Comparison of ENCODE assay signal across 19 cellular contexts in the genomic region with DNA sequence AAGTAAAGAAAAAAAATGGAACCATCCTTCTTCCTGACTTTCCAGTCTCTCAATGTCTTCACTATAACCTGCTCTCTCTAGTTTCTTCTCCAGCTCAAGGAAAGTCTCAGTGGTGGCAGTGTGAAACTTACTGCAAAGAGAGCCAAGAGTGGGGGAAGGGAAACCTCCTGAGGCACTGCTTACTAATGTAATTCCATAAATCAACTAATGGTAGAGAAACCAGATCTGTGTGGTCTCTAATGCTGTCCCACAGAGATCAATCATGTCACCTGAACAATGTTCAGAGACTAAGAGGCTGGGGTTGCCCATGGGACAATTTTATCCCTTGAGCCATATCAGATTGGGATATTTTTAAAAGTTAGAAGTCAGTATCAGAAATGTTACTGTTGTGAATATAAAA. TPM values are rescaled to one million over a fixed set of nuclear protein-coding genes. Genes with fewer than 3 reads are reported as not detected.
A peak's percentile ranks its signal among the peaks of the same experiment; 100 is the strongest.
DNase-seq lines count a peak whose midpoint lies in the region; TF ChIP-seq lines count a peak whose summit lies in the region.
"Had no signal": no experiment of that assay in that cellular context is flagged by ENCODE, and none has a peak within 500 bp of the region (broad histone marks: within the 10 kb centered on the region; RNA-seq: fewer than 3 reads in every experiment).

No MANE protein-coding gene starts in this region.

- H3K27ac ChIP-seq in suprapubic skin: no peak overlapping the region
- H3K27ac ChIP-seq: lower lobe of right lung, spleen had no signal

- DNase-seq in NCI-H748 (lab: John Stamatoyannopoulos, UW; ENCODE audit: unreplicated experiment) (peak; percentile 44), NCI-H748 treated with DMSO at 0.1 percent for 48 hours (lab: John Stamatoyannopoulos, UW) (no peak), SK-N-DZ (ENCODE audit: low spot score) (peak; percentile 81), islet precursor cell (peak; percentile 60), T1000 (lab: John Stamatoyannopoulos, UW) (no peak), T-helper 9 cell (no peak), HK-2 (ENCODE audit: unreplicated experiment) (no peak), suprapubic skin (ENCODE audit: low spot score in 2 of 2) (no peak)
- DNase-seq: activated CD4-positive, alpha-beta T cell treated with anti-CD3 and anti-CD28 coated beads, Interleukin-2, amount 10 ng/mL, durations not matched to agents 7 days and 5 days; activated CD8-positive, alpha-beta memory T cell treated with anti-CD3 and anti-CD28 coated beads, Interleukin-2, amount 50 U/mL, for 48 hours; activated effector memory CD4-positive, alpha-beta T cell treated with anti-CD3 and anti-CD28 coated beads, Interleukin-2, amount 50 U/mL, for 16 hours; DMS79 treated with DMSO at 0.1 percent for 48 hours; HCEC 1CT; immature natural killer cell; lower lobe of right lung; NCI-H2081 treated with DMSO at 0.1 percent for 48 hours; spleen had no signal

- peaks cover 12% of the 10 kb centered on the region for H3K4me1 ChIP-seq in suprapubic skin

- no peaks in the 10 kb centered on the region for H3K9me3 ChIP-seq in suprapubic skin
- H3K9me3 ChIP-seq: lower lobe of right lung, spleen had no signal

- TF ChIP-seq CTCF in suprapubic skin (IDR thresholded peaks at IDR 0.05): no peak

- no peaks in the 10 kb centered on the region for H3K27me3 ChIP-seq in suprapubic skin

- no peak for TF ChIP-seq POLR2A in suprapubic skin (IDR thresholded peaks at IDR 0.05)

- no peak for TF ChIP-seq EP300 in suprapubic skin (IDR thresholded peaks at IDR 0.05)

- H3K4me3 ChIP-seq in suprapubic skin: no peak overlapping the region
- H3K4me3 ChIP-seq: lower lobe of right lung, spleen had no signal

- no peaks in the 10 kb centered on the region for H3K36me3 ChIP-seq in suprapubic skin
- H3K36me3 ChIP-seq: lower lobe of right lung, spleen had no signal

RNA-seq across cellular contexts. Expression of gene CXXC4, which starts 7.6 kb away (rescaled TPM):
- 12.5 and 14.0 TPM in 2 replicates for polyA plus RNA-seq in SK-N-DZ (2014; cell fraction: cytosol; rRNA removed)
- polyA plus RNA-seq in SK-N-DZ (2014; cell fraction: nucleus; rRNA removed): 18.8 and 45.3 TPM in 2 replicates
- 1 to 10 TPM in 1 of 4 donors, under 1 TPM in 3; 0.45 to 1.3 (median 0.66) TPM for total RNA-seq in suprapubic skin
- total RNA-seq: activated CD4-positive, alpha-beta T cell treated with anti-CD3 and anti-CD28 coated beads, Interleukin-2, amount 10 ng/mL, durations not matched to agents 7 days and 5 days; RPMI7951 had no signal
- polyA plus RNA-seq: CD14-positive monocyte had no signal

Comparison
In these comparisons a context has a peak if more than half of its experiments do, and no peak if none do; other contexts are left out.
1. DNase-seq: peak in NCI-H748 (single experiment), SK-N-DZ (single experiment) and islet precursor cell (single experiment); none in NCI-H748 treated with DMSO at 0.1 percent for 48 hours (single experiment), T1000 (single experiment), T-helper 9 cell (single experiment), HK-2 (single experiment) and suprapubic skin (0 of 2).